ENCODE assay signal across 31 cellular contexts in genomic region chr17:17375826-17376225, GRCh38.
DNase-seq lines count a peak whose midpoint lies in the region; ATAC-seq and TF ChIP-seq lines count a peak whose summit lies in the region.
"Had no signal": no experiment of that assay in that cellular context is flagged by ENCODE, and none has a peak within 500 bp of the region (broad histone marks: within the 10 kb centered on the region; RNA-seq: fewer than 3 reads in every experiment).

No MANE protein-coding gene starts in this region.

- H3K27me3 Mint-ChIP-seq in glutamatergic neuron (ENCODE audit: unreplicated experiment) (peaks cover 4% of the 10 kb centered on the region), progenitor cell of endocrine pancreas (peaks cover 20% of the 10 kb centered on the region)
- H3K27me3 Mint-ChIP-seq: activated naive CD8-positive, alpha-beta T cell treated with anti-CD3 and anti-CD28 coated beads for 36 hours had no signal

- peak; percentile 59 for DNase-seq in AG10803 (ENCODE audit: low read depth)
- peak; percentile 20 for DNase-seq in Panc1 (ENCODE audit: low read depth, low spot score)
- no peak for DNase-seq in glutamatergic neuron
- peak; percentile 23 for DNase-seq in spleen
- DNase-seq in progenitor cell of endocrine pancreas (ENCODE audit: low spot score, unreplicated experiment), result no peak
- no peak for DNase-seq in NCI-H524 treated with DMSO at 0.1 percent for 48 hours (lab: John Stamatoyannopoulos, UW)
- DNase-seq in NCI-H2227 (lab: John Stamatoyannopoulos, UW; ENCODE audit: unreplicated experiment), result no peak
- DNase-seq in ACHN, result no peak
- DNase-seq: activated CD4-positive, alpha-beta T cell treated with anti-CD3 and anti-CD28 coated beads for 48 hours; activated CD8-positive, alpha-beta memory T cell treated with anti-CD3 and anti-CD28 coated beads for 24 hours; activated effector memory CD4-positive, alpha-beta T cell treated with anti-CD3 and anti-CD28 coated beads, Interleukin-2, amount 50 U/mL, for 16 hours; activated naive CD8-positive, alpha-beta T cell treated with anti-CD3 and anti-CD28 coated beads for 36 hours; C1 segment of cervical spinal cord; central memory CD4-positive, alpha-beta T cell; DMS79; GF-D8; head of caudate nucleus; mesendoderm; MG63; NCI-H2029 treated with DMSO at 0.1 percent for 48 hours; NCI-H345; NCI-H82; psoas muscle; stomach; T-helper 9 cell; transverse colon; WERI-Rb-1 had no signal

- POLR2A ChIA-PET in Panc1 (lab: Charles Lee), result no interaction called here

- no TSS peak for BruUV-seq in Panc1 (replicated peaks; lab: Mats Ljungman, UMichigan)

- H3K36me3 ChIP-seq in Panc1 (ENCODE audit: control insufficient read depth, insufficient read depth, low read length), result no peaks in the 10 kb centered on the region
- no peaks in the 10 kb centered on the region for H3K36me3 ChIP-seq in spleen
- H3K36me3 ChIP-seq: HAP-1, MG63, neutrophil, stomach, transverse colon, WERI-Rb-1 had no signal

- H3K9me3 Mint-ChIP-seq in glutamatergic neuron (ENCODE audit: unreplicated experiment), result peaks cover 5% of the 10 kb centered on the region
- H3K9me3 Mint-ChIP-seq in progenitor cell of endocrine pancreas (ENCODE audit: low read depth), result no peaks in the 10 kb centered on the region
- H3K9me3 Mint-ChIP-seq: activated naive CD8-positive, alpha-beta T cell treated with anti-CD3 and anti-CD28 coated beads for 36 hours; dendritic cell treated with granulocyte-macrophage colony-stimulating factor and Interleukin-4, amounts not matched to agents 40 ng/mL and 50 ng/mL, for 4 days had no signal

- H3K4me1 Mint-ChIP-seq in glutamatergic neuron (ENCODE audit: low read depth, unreplicated experiment) (peaks cover 21% of the 10 kb centered on the region), progenitor cell of endocrine pancreas (ENCODE audit: low read depth) (peaks cover 6% of the 10 kb centered on the region)
- H3K4me1 Mint-ChIP-seq: activated naive CD8-positive, alpha-beta T cell treated with anti-CD3 and anti-CD28 coated beads for 36 hours had no signal

- peaks cover 4% of the 10 kb centered on the region for H3K36me3 Mint-ChIP-seq in glutamatergic neuron (ENCODE audit: unreplicated experiment)
- H3K36me3 Mint-ChIP-seq in progenitor cell of endocrine pancreas (ENCODE audit: insufficient read depth), result no peaks in the 10 kb centered on the region
- H3K36me3 Mint-ChIP-seq: activated naive CD8-positive, alpha-beta T cell treated with anti-CD3 and anti-CD28 coated beads for 36 hours had no signal

- H3K27me3 ChIP-seq in Panc1 (ENCODE audit: control insufficient read depth, insufficient read depth, low read length) (no peaks in the 10 kb centered on the region), spleen (replicated peaks in 1 of 7) (peaks cover 0 to 4% (median 0%) of the 10 kb centered on the region in 7 donors)
- H3K27me3 ChIP-seq: MG63, neutrophil had no signal

- H3K4me3 ChIP-seq in AG10803 (ENCODE audit: low read length) (no peak overlapping the region), Panc1 (ENCODE audit: low read depth in 2 of 2, low read length in 2 of 2) (no peak overlapping the region), spleen (no peak overlapping the region)
- H3K4me3 ChIP-seq: HAP-1, K562, MG63, psoas muscle, stomach, transverse colon had no signal

- WGBS in spleen, 5 donors, result 87 to 95% (median 89%) methylated on average over 6 of the region's 6 CpGs

- H3K4me1 ChIP-seq in Panc1 (ENCODE audit: control insufficient read depth, insufficient read depth, low read length), result no peaks in the 10 kb centered on the region
- H3K4me1 ChIP-seq in spleen, result no peaks in the 10 kb centered on the region
- H3K4me1 ChIP-seq: psoas muscle, transverse colon had no signal

- CTCF ChIA-PET in Panc1 (lab: Charles Lee), result no interaction called here

- in situ Hi-C loops in Panc1 (cut with HindIII; ENCODE audit: low pct_unique_long_range_greater_than_20kb, low sequenced_read_pairs), result no loop called here
- in situ Hi-C loops in ACHN (cut with HindIII; ENCODE audit: low pct_ligation_motif_present, low pct_unique_long_range_greater_than_20kb, low sequenced_read_pairs), result no loop called here

- TF ChIP-seq CTCF in AG10803 (conservative IDR thresholded peaks at IDR 0.05; ENCODE audit: low read length) (no peak), Panc1 (IDR thresholded peaks at IDR 0.05) (no peak), glutamatergic neuron (IDR thresholded peaks at IDR 0.05; ENCODE audit: partially characterized antibody, unreplicated experiment) (no peak), spleen (IDR thresholded peaks at IDR 0.05 in 8 of 11, conservative IDR thresholded peaks at IDR 0.05 in 3 of 11) (no peak), progenitor cell of endocrine pancreas (IDR thresholded peaks at IDR 0.05; ENCODE audit: unreplicated experiment) (no peak)

- intact Hi-C loops in Panc1 (cut with micrococcal nuclease; ENCODE audit: unreplicated experiment), result no loop called here
- intact Hi-C loops in spleen (cut with DNase I; ENCODE audit: low total_unique reads), result loop anchor here (5.0 kb wide), 1 partner anchor 46 kb away; no protein-coding TSS in a partner anchor

- H3K27ac Mint-ChIP-seq in glutamatergic neuron (ENCODE audit: unreplicated experiment) (peak overlapping the region; percentile 22), progenitor cell of endocrine pancreas (no peak overlapping the region)
- H3K27ac Mint-ChIP-seq: activated naive CD8-positive, alpha-beta T cell treated with anti-CD3 and anti-CD28 coated beads for 36 hours; dendritic cell treated with granulocyte-macrophage colony-stimulating factor and Interleukin-4, amounts not matched to agents 40 ng/mL and 50 ng/mL, for 4 days had no signal

- TF ChIP-seq POLR2A in spleen (IDR thresholded peaks at IDR 0.05), result no peak

- ATAC-seq in Panc1, result no peak
- ATAC-seq: K562, psoas muscle had no signal

- H3K27ac ChIP-seq in Panc1 (ENCODE audit: low read length) (no peak overlapping the region), spleen (peak overlapping the region in 3 of 8 donors; percentile 38 to 43 (median 40))
- H3K27ac ChIP-seq: neutrophil, psoas muscle, stomach, transverse colon, WERI-Rb-1 had no signal

- H3K9me3 ChIP-seq in Panc1 (ENCODE audit: control insufficient read depth, insufficient read depth, low read depth, low read length) (no peaks in the 10 kb centered on the region), spleen (no peaks in the 10 kb centered on the region)
- H3K9me3 ChIP-seq: HAP-1, MG63, neutrophil, psoas muscle, stomach, transverse colon had no signal

- H3K4me3 Mint-ChIP-seq in glutamatergic neuron (ENCODE audit: unreplicated experiment) (no peak overlapping the region), progenitor cell of endocrine pancreas (ENCODE audit: low read depth) (no peak overlapping the region)
- H3K4me3 Mint-ChIP-seq: activated naive CD8-positive, alpha-beta T cell treated with anti-CD3 and anti-CD28 coated beads for 36 hours; dendritic cell treated with granulocyte-macrophage colony-stimulating factor and Interleukin-4, amounts not matched to agents 40 ng/mL and 50 ng/mL, for 4 days had no signal

Comparison
In these comparisons a context has a peak if more than half of its experiments do, and no peak if none do; other contexts are left out.
1. DNase-seq: peak in AG10803 (single experiment), Panc1 (single experiment) and spleen (single experiment); none in glutamatergic neuron (single experiment), progenitor cell of endocrine pancreas (single experiment), NCI-H524 treated with DMSO at 0.1 percent for 48 hours (single experiment), NCI-H2227 (single experiment) and ACHN (single experiment).